Comparison of ENCODE assay signal across 9 cellular contexts in the genomic region with DNA sequence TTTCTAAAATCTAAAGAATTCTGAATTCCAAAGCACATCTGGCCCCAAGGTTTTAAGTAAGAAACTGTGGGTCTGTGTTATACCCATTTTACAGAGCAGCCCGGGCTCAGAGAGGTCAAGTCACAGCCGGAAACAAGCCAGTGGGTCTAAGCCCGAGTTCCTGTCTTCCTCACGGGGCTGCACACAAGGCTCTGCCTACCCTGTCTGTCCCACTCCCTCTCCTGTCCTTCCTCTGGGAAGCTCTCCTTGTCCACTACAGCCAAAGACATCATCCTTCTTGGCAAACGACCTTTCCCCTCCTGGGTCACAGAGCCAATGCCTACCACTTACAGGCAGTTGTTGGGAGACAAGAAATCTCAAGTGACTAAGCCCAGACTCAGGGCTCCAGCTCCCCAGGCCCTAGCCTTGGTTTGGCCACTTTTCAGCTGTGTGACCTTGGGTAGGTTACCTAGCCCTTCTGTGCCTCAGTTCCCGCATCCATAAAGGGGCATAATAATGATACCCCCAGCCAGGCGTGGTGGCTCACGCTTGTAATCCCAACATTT. TPM values are rescaled to one million over a fixed set of nuclear protein-coding genes. Genes with fewer than 3 reads are reported as not detected.
A peak's percentile ranks its signal among the peaks of the same experiment; 100 is the strongest.
DNase-seq lines count a peak whose midpoint lies in the region; ATAC-seq and TF ChIP-seq lines count a peak whose summit lies in the region.
"Had no signal": no experiment of that assay in that cellular context is flagged by ENCODE, and none has a peak within 500 bp of the region (broad histone marks: within the 10 kb centered on the region; RNA-seq: fewer than 3 reads in every experiment).

No MANE protein-coding gene starts in this region.

- peak overlapping the region; percentile 78 for H3K4me3 Mint-ChIP-seq in Calu3 (ENCODE audit: low read depth, unreplicated experiment)

- TF ChIP-seq CTCF in Calu3 (IDR thresholded peaks at IDR 0.05; ENCODE audit: unreplicated experiment), result no peak
- no peak for TF ChIP-seq CTCF in esophagus squamous epithelium (IDR thresholded peaks at IDR 0.05)
- no peak for TF ChIP-seq CTCF in ovary (IDR thresholded peaks at IDR 0.05)

- no TSS peak for BruUV-seq in Calu3 (replicated peaks; lab: Mats Ljungman, UMichigan)

- H3K4me3 ChIP-seq in esophagus squamous epithelium (peak overlapping the region in 2 of 4 donors; percentile 26 to 67), ovary (no peak overlapping the region)

- ATAC-seq in HG02885 (IDR thresholded peaks at IDR 0.05; ENCODE audit: poor library complexity, unreplicated experiment) (no peak), HG02759 (IDR thresholded peaks at IDR 0.05; ENCODE audit: unreplicated experiment) (no peak)

- intact Hi-C loops in Calu3 (cut with micrococcal nuclease; ENCODE audit: unreplicated experiment), result no loop called here
- intact Hi-C loops in esophagus squamous epithelium (cut with DNase I), result no loop called here
- intact Hi-C loops in ovary (cut with DNase I), result no loop called here

- H3K9me3 Mint-ChIP-seq in Calu3 (ENCODE audit: low read depth, unreplicated experiment), result no peaks in the 10 kb centered on the region

- H3K36me3 ChIP-seq in esophagus squamous epithelium (no peaks in the 10 kb centered on the region), ovary (no peaks in the 10 kb centered on the region)

- 61 to 64% methylated on average over 4 to 8 of the region's 8 CpGs for WGBS in esophagus squamous epithelium, 2 donors
- 81 to 90% (median 81%) methylated on average over 8 of the region's 8 CpGs for WGBS in ovary, 3 donors

- H3K27me3 Mint-ChIP-seq in Calu3 (ENCODE audit: unreplicated experiment), result no peaks in the 10 kb centered on the region

- H3K9me3 ChIP-seq in esophagus squamous epithelium, result no peaks in the 10 kb centered on the region
- no peaks in the 10 kb centered on the region for H3K9me3 ChIP-seq in ovary

- H3K4me1 Mint-ChIP-seq in Calu3 (ENCODE audit: low read depth, unreplicated experiment), result peaks cover 47% of the 10 kb centered on the region

- DNase-seq in Calu3 (peak; percentile 17), RPMI7951 (ENCODE audit: low read depth) (peak; percentile 48), esophagus squamous epithelium (lab: John Stamatoyannopoulos, UW) (no peak), ovary (peak in 3 of 5 donors; percentile 10 to 25 (median 16)), NCI-H82 treated with DMSO at 0.1 percent for 48 hours (lab: John Stamatoyannopoulos, UW; ENCODE audit: unreplicated experiment) (no peak), NOMO-1 treated with DMSO at 0.1 percent for 48 hours (lab: John Stamatoyannopoulos, UW; ENCODE audit: unreplicated experiment) (no peak)
- DNase-seq: NCI-H187 treated with DMSO at 0.1 percent for 48 hours had no signal

- H3K27me3 ChIP-seq in esophagus squamous epithelium, result no peaks in the 10 kb centered on the region
- no peaks in the 10 kb centered on the region for H3K27me3 ChIP-seq in ovary

- peak overlapping the region; percentile 76 to 92 (median 86) for H3K27ac ChIP-seq in esophagus squamous epithelium
- H3K27ac ChIP-seq in ovary, result peak overlapping the region in 1 of 2 donors; percentile 32

- H3K4me1 ChIP-seq in esophagus squamous epithelium (peaks cover 11 to 57% (median 28%) of the 10 kb centered on the region in 3 donors), ovary (ENCODE audit: insufficient read depth) (peaks cover 4% of the 10 kb centered on the region)

- no peak for TF ChIP-seq EP300 in ovary (IDR thresholded peaks at IDR 0.05)

- CTCF ChIA-PET in Calu3 (lab: Charles Lee), result interaction anchor here (0.5 to 4.2 kb wide), 12 partner anchors 8 to 232 kb away, joined by 3 to 32 read pairs (median 6); partner anchors contain the start of gene MAP3K14

- peak overlapping the region; percentile 88 for H3K27ac Mint-ChIP-seq in Calu3 (ENCODE audit: unreplicated experiment)

- TF ChIP-seq POLR2A in esophagus squamous epithelium (IDR thresholded peaks at IDR 0.05), result no peak
- TF ChIP-seq POLR2A in ovary (IDR thresholded peaks at IDR 0.05), result no peak

- peaks cover 26% of the 10 kb centered on the region for H3K36me3 Mint-ChIP-seq in Calu3 (ENCODE audit: insufficient read depth, unreplicated experiment)

RNA-seq across cellular contexts. Expression of gene MAP3K14, which starts 55.6 kb away (rescaled TPM):
- 26.7 and 33.2 TPM in 2 replicates for total RNA-seq in Calu3 (2022)
- 2.9 and 5.7 TPM in 2 replicates for total RNA-seq in RPMI7951 (2014; rRNA removed; shearing (Covaris generic))
- 10 to 100 TPM in 1 of 4 donors, 1 to 10 TPM in 3; 3.7 to 14.7 (median 6.7) TPM for total RNA-seq in esophagus squamous epithelium
- 10 to 100 TPM in 6 of 7 donors, 1 to 10 TPM in 1; 4.1 to 19.8 (median 13.0) TPM for total RNA-seq in ovary
- 1 to 10 TPM; 2.4 to 7.0 TPM for polyA plus RNA-seq in ovary

Comparison
In these comparisons a context has a peak if more than half of its experiments do, and no peak if none do; other contexts are left out.
1. DNase-seq: peak in Calu3 (single experiment), RPMI7951 (single experiment) and ovary (3 of 5); none in esophagus squamous epithelium (single experiment), NCI-H82 treated with DMSO at 0.1 percent for 48 hours (single experiment) and NOMO-1 treated with DMSO at 0.1 percent for 48 hours (single experiment).